8 cellular contexts compared by ENCODE assay signal in the genomic region with DNA sequence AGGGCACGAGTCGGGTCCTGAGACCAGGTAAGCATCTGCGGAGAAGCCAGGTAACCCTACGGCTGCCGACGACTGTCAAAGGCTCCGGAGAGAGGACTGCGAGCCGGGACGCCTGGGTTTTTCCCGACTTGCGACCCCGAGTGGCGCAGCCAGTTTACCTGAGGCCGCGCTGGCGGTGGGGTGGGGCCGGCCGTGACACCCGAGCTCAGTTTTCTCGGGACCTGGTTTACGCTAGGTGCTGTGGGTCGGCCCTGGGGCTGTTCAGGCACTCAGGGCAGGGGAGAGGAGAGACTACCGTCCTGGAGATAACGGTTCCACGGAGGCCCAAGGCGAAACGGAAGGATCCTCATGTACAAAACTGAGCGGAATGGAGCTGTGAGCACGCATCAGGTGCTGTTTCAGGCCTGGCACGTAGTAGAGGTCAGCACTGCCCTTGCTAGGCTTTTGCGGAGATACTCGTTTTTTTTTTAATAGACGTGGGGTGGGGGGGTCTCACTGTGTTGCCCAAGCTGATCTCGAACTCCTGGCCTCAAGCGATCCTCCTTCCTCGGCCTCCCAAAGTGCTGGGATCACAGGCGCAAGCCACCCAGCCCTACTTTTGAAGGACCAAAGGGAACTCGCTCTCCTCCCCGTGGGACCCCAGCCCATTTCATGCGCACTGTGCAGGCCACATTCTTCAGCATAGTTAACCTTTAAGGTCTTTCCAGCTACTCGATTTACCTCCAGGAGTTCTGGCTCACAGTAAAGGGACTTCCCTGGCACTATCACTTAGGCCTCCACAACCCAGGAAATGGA. TPM values are rescaled to one million over a fixed set of nuclear protein-coding genes. Genes with fewer than 3 reads are reported as not detected.
DNase-seq lines count a peak whose midpoint lies in the region; ATAC-seq, FAIRE-seq and TF ChIP-seq lines count a peak whose summit lies in the region.

No MANE protein-coding gene starts in this region.

- 3% methylated on average over 17 of the region's 42 CpGs for WGBS in HepG2 (ENCODE audit: low lambda C conversion rate)
- WGBS in thyroid gland, 2 donors: 24 to 28% methylated on average over 14 to 15 of the region's 42 CpGs

- no peaks in the 10 kb centered on the region for H4K20me1 ChIP-seq in HepG2 (ENCODE audit: insufficient read depth, low read length)

- peaks cover 60% of the 10 kb centered on the region for H3K79me2 ChIP-seq in HepG2 (ENCODE audit: insufficient read depth, low read length)

- TF ChIP-seq POLR2A in HepG2 (IDR thresholded peaks at IDR 0.05; ENCODE audit: insufficient read depth in 1 of 2, low read depth in 2 of 2, low read length in 2 of 2) (peak in 1 of 2 experiments; percentile 38; a peak in 1 of 4 replicates), thyroid gland (IDR thresholded peaks at IDR 0.05) (no peak)

- peak overlapping the region; percentile 99 to 100 (median 100) for H3K27ac Mint-ChIP-seq in CD4-positive, CD25-positive, alpha-beta regulatory T cell
- H3K27ac Mint-ChIP-seq in IgD-negative memory B cell: peak overlapping the region; percentile 90 to 99 (median 97)

- H3K9me3 Mint-ChIP-seq in CD4-positive, CD25-positive, alpha-beta regulatory T cell: peaks cover 0 to 2% (median 0%) of the 10 kb centered on the region in 7 donors
- no peaks in the 10 kb centered on the region for H3K9me3 Mint-ChIP-seq in IgD-negative memory B cell

- H3K36me3 ChIP-seq in CD4-positive, CD25-positive, alpha-beta regulatory T cell (ENCODE audit: control insufficient read depth, insufficient read depth, low read length): no peaks in the 10 kb centered on the region
- H3K36me3 ChIP-seq in HepG2 (replicated peaks in 1 of 2; ENCODE audit: control insufficient read depth in 1 of 2, insufficient read depth in 2 of 2, low read length in 2 of 2) (peaks cover 0 to 6% of the 10 kb centered on the region in 2 experiments; a peak in 1 of 5 replicates), thyroid gland (no peaks in the 10 kb centered on the region)

- no peaks in the 10 kb centered on the region for H3K27me3 ChIP-seq in CD4-positive, CD25-positive, alpha-beta regulatory T cell (ENCODE audit: control insufficient read depth, insufficient read depth, low read length)
- H3K27me3 ChIP-seq in HepG2 (ENCODE audit: control insufficient read depth in 1 of 2, insufficient read depth in 2 of 2, low read length in 2 of 2) (no peaks in the 10 kb centered on the region; a peak in 1 of 5 replicates), thyroid gland (no peaks in the 10 kb centered on the region)

- H3K4me3 Mint-ChIP-seq in CD4-positive, CD25-positive, alpha-beta regulatory T cell: peak overlapping the region; percentile 96 to 100 (median 98)
- H3K4me3 Mint-ChIP-seq in IgD-negative memory B cell: peak overlapping the region; percentile 91 to 100 (median 98)

- peak overlapping the region; percentile 90 for H3K4me3 ChIP-seq in CD4-positive, CD25-positive, alpha-beta regulatory T cell (ENCODE audit: low read depth, low read length)
- peak overlapping the region; percentile 97 for H3K4me3 ChIP-seq in astrocyte of the cerebellum (ENCODE audit: low read depth, low read length)
- H3K4me3 ChIP-seq in HepG2 (replicated peaks in 1 of 3; ENCODE audit: insufficient read depth in 1 of 3, low read depth in 2 of 3, low read length in 3 of 3): peak overlapping the region; percentile 81 to 96 (median 90)
- H3K4me3 ChIP-seq in thyroid gland (replicated peaks in 1 of 3): peak overlapping the region; percentile 13 to 93 (median 60)

- TF ChIP-seq RAD21 in HepG2 (CRISPR knock-in tag; IDR thresholded peaks at IDR 0.05): no peak

- ATAC-seq in CD4-positive, CD25-positive, alpha-beta regulatory T cell (ENCODE audit: low read depth in 2 of 2): peak; percentile 1 to 5
- ATAC-seq in GM21381 (IDR thresholded peaks at IDR 0.05; ENCODE audit: unreplicated experiment) (peak; percentile 8), HepG2 (peak; percentile 41)

- peak overlapping the region; percentile 93 for H3K27ac ChIP-seq in CD4-positive, CD25-positive, alpha-beta regulatory T cell (ENCODE audit: insufficient read depth, low read length, poor library complexity, severe bottlenecking)
- H3K27ac ChIP-seq in HepG2 (ENCODE audit: extremely low read length, insufficient read depth, low read length) (peak overlapping the region; percentile 85), thyroid gland (peak overlapping the region; percentile 69 to 87 (median 71))

- H3K4me1 ChIP-seq in CD4-positive, CD25-positive, alpha-beta regulatory T cell (ENCODE audit: control insufficient read depth, insufficient read depth, low read length, poor library complexity, severe bottlenecking): peaks cover 86% of the 10 kb centered on the region
- peaks cover 57% of the 10 kb centered on the region for H3K4me1 ChIP-seq in HepG2 (ENCODE audit: insufficient read depth, low read length)
- peaks cover 11 to 23% of the 10 kb centered on the region in 2 donors for H3K4me1 ChIP-seq in thyroid gland

- POLR2A ChIA-PET in HepG2 (lab: Yijun Ruan, JAX): interaction anchor here (0.6 to 3.6 kb wide), 63 partner anchors 10 to 733 kb away, joined by 3 to 63 read pairs (median 5); a partner anchor contains a TSS

- TSS peak; percentile 67 for BruUV-seq in HepG2 (replicated peaks; lab: Mats Ljungman, UMichigan)

- CTCF ChIA-PET in HepG2 (lab: Yijun Ruan, JAX; ENCODE audit: low intra/inter-chr PET ratio, low total read pairs): no interaction called here

- no peaks in the 10 kb centered on the region for H3K9me3 ChIP-seq in CD4-positive, CD25-positive, alpha-beta regulatory T cell (ENCODE audit: control insufficient read depth in 2 of 2, low read length in 2 of 2)
- H3K9me3 ChIP-seq in HepG2 (ENCODE audit: low read length) (no peaks in the 10 kb centered on the region), thyroid gland (no peaks in the 10 kb centered on the region)

- H3K4me2 ChIP-seq in HepG2 (ENCODE audit: low read depth, low read length): peak overlapping the region; percentile 71

- no peak overlapping the region for H2AFZ ChIP-seq in HepG2 (ENCODE audit: low read length)

- H3K36me3 Mint-ChIP-seq in CD4-positive, CD25-positive, alpha-beta regulatory T cell: peaks cover 11% of the 10 kb centered on the region
- H3K36me3 Mint-ChIP-seq in IgD-negative memory B cell: no peaks in the 10 kb centered on the region

- peak in 1 of 3 donors; percentile 24 for DNase-seq in CD4-positive, CD25-positive, alpha-beta regulatory T cell
- DNase-seq in astrocyte of the cerebellum (ENCODE audit: low read depth) (no peak), HepG2 (ENCODE audit: low spot score) (no peak), thyroid gland (no peak), head of caudate nucleus (no peak), HPDE6-E6E7 (ENCODE audit: extremely low spot score) (no peak)

- TF ChIP-seq EP300 in HepG2 (IDR thresholded peaks at IDR 0.05; ENCODE audit: low read depth in 2 of 2, low read length in 2 of 2) (no peak), HepG2 (CRISPR knock-in tag; IDR thresholded peaks at IDR 0.05; ENCODE audit: borderline replicate concordance) (no peak)

- intact Hi-C loops in HepG2 (cut with micrococcal nuclease; ENCODE audit: unreplicated experiment): loop anchor here (5.0 kb wide), 2 partner anchors 251 to 266 kb away; a partner anchor contains a TSS
- intact Hi-C loops in thyroid gland (cut with DNase I): no loop called here
- intact Hi-C loops in head of caudate nucleus (cut with DNase I): no loop called here

- peaks cover 4% of the 10 kb centered on the region for H3K27me3 Mint-ChIP-seq in CD4-positive, CD25-positive, alpha-beta regulatory T cell
- no peaks in the 10 kb centered on the region for H3K27me3 Mint-ChIP-seq in IgD-negative memory B cell

- peaks cover 15 to 91% (median 54%) of the 10 kb centered on the region in 4 donors for H3K4me1 Mint-ChIP-seq in CD4-positive, CD25-positive, alpha-beta regulatory T cell
- H3K4me1 Mint-ChIP-seq in IgD-negative memory B cell: peaks cover 34 to 50% (median 37%) of the 10 kb centered on the region in 3 donors

- in situ Hi-C loops in astrocyte of the cerebellum (cut with HindIII; ENCODE audit: low sequenced_read_pairs) (no loop called here), HepG2 (cut with HindIII; ENCODE audit: extremely low pct_ligation_motif_present, low pct_unique_long_range_greater_than_20kb) (loop anchor here (5.0 to 25.0 kb wide), 2 partner anchors 191 to 371 kb away; no protein-coding TSS in a partner anchor)

- FAIRE-seq in HepG2 (lab: Jason Lieb, UNC): no peak

- peak overlapping the region; percentile 93 for H3K9ac ChIP-seq in HepG2 (ENCODE audit: insufficient read depth, low read depth, low read length)

- TF ChIP-seq CTCF in astrocyte of the cerebellum (IDR thresholded peaks at IDR 0.05; ENCODE audit: low read depth, low read length, missing control alignments): no peak
- TF ChIP-seq CTCF in HepG2 (CRISPR knock-in tag; IDR thresholded peaks at IDR 0.05): peak; percentile 32; the same call in 1 of the 2 replicates
- peak in 1 of 6 experiments; percentile 19 for TF ChIP-seq CTCF in thyroid gland (IDR thresholded peaks at IDR 0.05)

RNA-seq across cellular contexts. Expression of a gene that starts 0.5 kb away (rescaled TPM):
- total RNA-seq in CD4-positive, CD25-positive, alpha-beta regulatory T cell: 31.0 TPM
- polyA plus RNA-seq in CD4-positive, CD25-positive, alpha-beta regulatory T cell: 10 to 100 TPM; 32.8 to 46.4 (median 44.2) TPM
- polyA plus RNA-seq in IgD-negative memory B cell: 54.9 TPM
- total RNA-seq in HepG2 (2016; rRNA removed; fragmentation: Illumina TruSeq; extraction: Trizol): 9.9 and 10.0 TPM in 2 replicates
- 4.3 and 4.7 TPM in 2 replicates for total RNA-seq in HepG2 (2016; cell fraction: cytosol; rRNA removed; fragmentation: Illumina TruSeq; extraction: Trizol; ENCODE audit: low read depth)
- 10.1 and 11.8 TPM in 2 replicates for total RNA-seq in HepG2 (2016; cell fraction: insoluble cytoplasmic fraction; rRNA removed; fragmentation: Illumina TruSeq; extraction: Trizol)
- 7.4 and 8.2 TPM in 2 replicates for total RNA-seq in HepG2 (2016; cell fraction: membrane; rRNA removed; fragmentation: Illumina TruSeq; extraction: Trizol)
- 5.5 and 10.3 TPM in 2 replicates for total RNA-seq in HepG2 (2016; cell fraction: nucleus; rRNA removed; fragmentation: Illumina TruSeq; extraction: Trizol)
- polyA plus RNA-seq in HepG2 (2011; rRNA removed): 6.6 and 7.1 TPM in 2 replicates
- 8.7 and 9.8 TPM in 2 replicates for polyA plus RNA-seq in HepG2 (2011; cell fraction: cytosol; rRNA removed)
- polyA plus RNA-seq in HepG2 (2011; cell fraction: nucleus; rRNA removed): 5.2 and 6.4 TPM in 2 replicates
- polyA plus RNA-seq in HepG2 (2012): 10.0 and 10.2 TPM in 2 replicates
- 3.1 and 3.9 TPM in 2 replicates for polyA plus RNA-seq in HepG2 (2016; cell fraction: cytosol; fragmentation: Illumina TruSeq; extraction: Trizol; ENCODE audit: low read depth)
- 13.9 and 14.4 TPM in 2 replicates for polyA plus RNA-seq in HepG2 (2016; cell fraction: insoluble cytoplasmic fraction; fragmentation: Illumina TruSeq; extraction: Trizol; ENCODE audit: low read depth)
- 4.7 and 4.9 TPM in 2 replicates for polyA plus RNA-seq in HepG2 (2016; cell fraction: membrane; fragmentation: Illumina TruSeq; extraction: Trizol; ENCODE audit: low read depth)
- polyA plus RNA-seq in HepG2 (2016; cell fraction: nucleus; fragmentation: Illumina TruSeq; extraction: Trizol; ENCODE audit: insufficient read depth, low read depth): 10.7 and 11.4 TPM in 2 replicates
- 16.6 and 38.7 TPM in 2 replicates for polyA minus RNA-seq in HepG2 (2011; rRNA and poly(A)+ RNA removed; ENCODE audit: low replicate concordance)
- 3.7 and 7.1 TPM in 2 replicates for polyA minus RNA-seq in HepG2 (2011; cell fraction: cytosol; rRNA and poly(A)+ RNA removed)
- polyA minus RNA-seq in HepG2 (2011; cell fraction: nucleus; rRNA and poly(A)+ RNA removed): 17.9 and 18.5 TPM in 2 replicates
- 10 to 100 TPM; 14.4 to 17.9 (median 16.2) TPM for total RNA-seq in thyroid gland

RNA-seq across cellular contexts. Expression of a gene that starts 0.8 kb away (rescaled TPM):
- 83.5 TPM for total RNA-seq in CD4-positive, CD25-positive, alpha-beta regulatory T cell
- 10 to 100 TPM; 30.9 to 50.6 (median 41.0) TPM for polyA plus RNA-seq in CD4-positive, CD25-positive, alpha-beta regulatory T cell
- polyA plus RNA-seq in IgD-negative memory B cell (20.0 TPM), HepG2 (2011; rRNA removed) (12.8 and 20.3 TPM in 2 replicates)
- total RNA-seq in HepG2 (2016; rRNA removed; fragmentation: Illumina TruSeq; extraction: Trizol) (63.4 and 105 TPM in 2 replicates), thyroid gland (10 to 100 TPM; 21.6 to 53.6 (median 39.1) TPM)
- total RNA-seq in HepG2 (2016; cell fraction: cytosol; rRNA removed; fragmentation: Illumina TruSeq; extraction: Trizol; ENCODE audit: low read depth): 22.5 and 26.3 TPM in 2 replicates
- total RNA-seq in HepG2 (2016; cell fraction: insoluble cytoplasmic fraction; rRNA removed; fragmentation: Illumina TruSeq; extraction: Trizol): 66.9 and 102 TPM in 2 replicates
- 48.3 and 55.1 TPM in 2 replicates for total RNA-seq in HepG2 (2016; cell fraction: membrane; rRNA removed; fragmentation: Illumina TruSeq; extraction: Trizol)
- 87.6 and 95.5 TPM in 2 replicates for total RNA-seq in HepG2 (2016; cell fraction: nucleus; rRNA removed; fragmentation: Illumina TruSeq; extraction: Trizol)
- 4.1 and 6.0 TPM in 2 replicates for polyA plus RNA-seq in HepG2 (2011; cell fraction: cytosol; rRNA removed)
- 15.1 and 19.3 TPM in 2 replicates for polyA plus RNA-seq in HepG2 (2011; cell fraction: nucleus; rRNA removed)
- 10.8 and 17.4 TPM in 2 replicates for polyA plus RNA-seq in HepG2 (2012)
- polyA plus RNA-seq in HepG2 (2016; cell fraction: cytosol; fragmentation: Illumina TruSeq; extraction: Trizol; ENCODE audit: low read depth): 3.7 and 5.2 TPM in 2 replicates
- polyA plus RNA-seq in HepG2 (2016; cell fraction: insoluble cytoplasmic fraction; fragmentation: Illumina TruSeq; extraction: Trizol; ENCODE audit: low read depth): 42.2 and 54.4 TPM in 2 replicates
- 9.7 and 16.5 TPM in 2 replicates for polyA plus RNA-seq in HepG2 (2016; cell fraction: membrane; fragmentation: Illumina TruSeq; extraction: Trizol; ENCODE audit: low read depth)
- polyA plus RNA-seq in HepG2 (2016; cell fraction: nucleus; fragmentation: Illumina TruSeq; extraction: Trizol; ENCODE audit: insufficient read depth, low read depth): 50.0 and 51.4 TPM in 2 replicates
- polyA minus RNA-seq in HepG2 (2011; rRNA and poly(A)+ RNA removed; ENCODE audit: low replicate concordance): 9.0 and 29.0 TPM in 2 replicates
- 28.6 and 33.4 TPM in 2 replicates for polyA minus RNA-seq in HepG2 (2011; cell fraction: cytosol; rRNA and poly(A)+ RNA removed)
- 80.9 and 119 TPM in 2 replicates for polyA minus RNA-seq in HepG2 (2011; cell fraction: nucleus; rRNA and poly(A)+ RNA removed)

RNA-seq across cellular contexts. Expression of a gene that starts 38.0 kb away (rescaled TPM):
- total RNA-seq in CD4-positive, CD25-positive, alpha-beta regulatory T cell: 9.2 TPM
- 1 to 10 TPM; 1.0 to 6.5 (median 3.2) TPM for polyA plus RNA-seq in CD4-positive, CD25-positive, alpha-beta regulatory T cell
- polyA plus RNA-seq in IgD-negative memory B cell (1.9 TPM), HepG2 (2011; rRNA removed) (86.4 and 134 TPM in 2 replicates)
- total RNA-seq in HepG2 (2016; rRNA removed; fragmentation: Illumina TruSeq; extraction: Trizol) (124 and 127 TPM in 2 replicates), thyroid gland (10 to 100 TPM; 53.0 to 94.5 (median 68.5) TPM)
- total RNA-seq in HepG2 (2016; cell fraction: cytosol; rRNA removed; fragmentation: Illumina TruSeq; extraction: Trizol; ENCODE audit: low read depth): 231 and 242 TPM in 2 replicates
- total RNA-seq in HepG2 (2016; cell fraction: insoluble cytoplasmic fraction; rRNA removed; fragmentation: Illumina TruSeq; extraction: Trizol): 113 and 125 TPM in 2 replicates
- total RNA-seq in HepG2 (2016; cell fraction: membrane; rRNA removed; fragmentation: Illumina TruSeq; extraction: Trizol): 398 and 408 TPM in 2 replicates
- 62.2 and 68.8 TPM in 2 replicates for total RNA-seq in HepG2 (2016; cell fraction: nucleus; rRNA removed; fragmentation: Illumina TruSeq; extraction: Trizol)
- polyA plus RNA-seq in HepG2 (2011; cell fraction: cytosol; rRNA removed): 58.8 and 85.6 TPM in 2 replicates
- polyA plus RNA-seq in HepG2 (2011; cell fraction: nucleus; rRNA removed): 20.9 and 25.6 TPM in 2 replicates
- 65.6 and 68.7 TPM in 2 replicates for polyA plus RNA-seq in HepG2 (2012)
- polyA plus RNA-seq in HepG2 (2016; cell fraction: cytosol; fragmentation: Illumina TruSeq; extraction: Trizol; ENCODE audit: low read depth): 579 and 634 TPM in 2 replicates
- 215 and 249 TPM in 2 replicates for polyA plus RNA-seq in HepG2 (2016; cell fraction: insoluble cytoplasmic fraction; fragmentation: Illumina TruSeq; extraction: Trizol; ENCODE audit: low read depth)
- polyA plus RNA-seq in HepG2 (2016; cell fraction: membrane; fragmentation: Illumina TruSeq; extraction: Trizol; ENCODE audit: low read depth): 709 and 711 TPM in 2 replicates
- polyA plus RNA-seq in HepG2 (2016; cell fraction: nucleus; fragmentation: Illumina TruSeq; extraction: Trizol; ENCODE audit: insufficient read depth, low read depth): 153 and 155 TPM in 2 replicates
- polyA minus RNA-seq in HepG2 (2011; rRNA and poly(A)+ RNA removed; ENCODE audit: low replicate concordance): 55.7 and 80.7 TPM in 2 replicates
- polyA minus RNA-seq in HepG2 (2011; cell fraction: cytosol; rRNA and poly(A)+ RNA removed): 29.3 and 31.7 TPM in 2 replicates
- polyA minus RNA-seq in HepG2 (2011; cell fraction: nucleus; rRNA and poly(A)+ RNA removed): 17.1 and 23.9 TPM in 2 replicates
